Comparison of ENCODE assay signal across 9 cellular contexts in genomic region chr5:175784230-175784629, GRCh38.
"Had no signal": no experiment of that assay in that cellular context is flagged by ENCODE, and none has a peak within 500 bp of the region (broad histone marks: within the 10 kb centered on the region; RNA-seq: fewer than 3 reads in every experiment).

No MANE protein-coding gene starts in this region.

- ATAC-seq: GM23338, HCT116 had no signal

- H3K9me3 Mint-ChIP-seq: GM23338, H9, HFFc6 had no signal

- H3K4me2 ChIP-seq: GM23338 had no signal

- H3K9me3 ChIP-seq: HAP-1 had no signal

- H3K4me1 Mint-ChIP-seq: GM23338 had no signal

- H3K27ac Mint-ChIP-seq: GM23338, HFFc6 had no signal

- H3K4me3 Mint-ChIP-seq: GM23338, H9, HFFc6 had no signal

- H3K36me3 ChIP-seq: HAP-1 had no signal

- H2AFZ ChIP-seq: GM23248, GM23338 had no signal

- DNase-seq: GM23248, GOT3, H7, H9, HCEC 1CT, HFFc6 had no signal

- H3K9ac ChIP-seq: GM23248 had no signal

- H3K4me1 ChIP-seq: HAP-1 had no signal

- H3K27ac ChIP-seq: GM23248 had no signal

- H3K4me3 ChIP-seq: GM23248, GM23338, HAP-1 had no signal
